ENCODE assay signal across 8 cellular contexts in genomic region chr3:49006591-49007067, GRCh38. TPM values are rescaled to one million over a fixed set of nuclear protein-coding genes. Genes with fewer than 3 reads are reported as not detected.
DNase-seq lines count a peak whose midpoint lies in the region; ATAC-seq and TF ChIP-seq lines count a peak whose summit lies in the region.

No MANE protein-coding gene starts in this region.

- TF ChIP-seq EP300 in transverse colon (IDR thresholded peaks at IDR 0.05; ENCODE audit: low read depth), result no peak

- peak overlapping the region; percentile 80 for H3K4me3 ChIP-seq in NB4 (ENCODE audit: low read depth, low read length)
- H3K4me3 ChIP-seq in coronary artery, result peak overlapping the region; percentile 91
- H3K4me3 ChIP-seq in transverse colon, result peak overlapping the region; percentile 62 to 97 (median 78)

- intact Hi-C loops in transverse colon (cut with DNase I; ENCODE audit: low total_unique reads), result loop anchor here (1.0 kb wide), 1 partner anchor 14 kb away; no protein-coding TSS in a partner anchor

- ATAC-seq in HG03571 (IDR thresholded peaks at IDR 0.05; ENCODE audit: unreplicated experiment), result no peak
- ATAC-seq in GM18873 (IDR thresholded peaks at IDR 0.05; ENCODE audit: low FRiP score, unreplicated experiment), result no peak

- no peaks in the 10 kb centered on the region for H3K9me3 ChIP-seq in transverse colon

- TF ChIP-seq POLR2A in NB4 (IDR thresholded peaks at IDR 0.05; ENCODE audit: extremely low read depth, insufficient read length) (no peak), transverse colon (IDR thresholded peaks at IDR 0.05) (no peak)

- WGBS in transverse colon (ENCODE audit: low coverage in 1 of 2), 2 donors, result 1% methylated on average over 32 of the region's 32 CpGs; no CpG with 5 or more reads in 1 of the 2 donors

- TF ChIP-seq CTCF in NB4 (IDR thresholded peaks at IDR 0.05; ENCODE audit: low read depth, low read length) (no peak), coronary artery (IDR thresholded peaks at IDR 0.05) (no peak), transverse colon (IDR thresholded peaks at IDR 0.05) (no peak)

- H3K36me3 ChIP-seq in transverse colon, result no peaks in the 10 kb centered on the region

- in situ Hi-C loops in transverse colon (cut with MboI; ENCODE audit: low pct_ligation_motif_present in 1 of 4, low pct_unique_long_range_greater_than_20kb in 1 of 4, low sequenced_read_pairs in 3 of 4), result no loop called here

- peaks cover 12 to 25% (median 19%) of the 10 kb centered on the region in 4 donors for H3K4me1 ChIP-seq in transverse colon

- peak overlapping the region; percentile 89 to 91 for H3K27ac ChIP-seq in coronary artery
- H3K27ac ChIP-seq in transverse colon, result peak overlapping the region; percentile 95 to 99 (median 96)

- DNase-seq in NCI-H1417 (lab: John Stamatoyannopoulos, UW), result peak in 2 of 3 experiments; percentile 38 to 64
- DNase-seq in NCI-H1417 treated with DMSO at 0.1 percent for 48 hours (lab: John Stamatoyannopoulos, UW), result no peak
- peak; percentile 19 for DNase-seq in NB4 (ENCODE audit: low read depth)
- DNase-seq in coronary artery (ENCODE audit: low spot score), result no peak
- DNase-seq in medulla oblongata (ENCODE audit: extremely low spot score), result peak; percentile 59
- DNase-seq in transverse colon, result peak; percentile 43

- no peaks in the 10 kb centered on the region for H3K27me3 ChIP-seq in transverse colon

RNA-seq across cellular contexts. Expression of gene WDR6, which starts 0.6 kb away (rescaled TPM):
- total RNA-seq in transverse colon, result 100 to 1,000 TPM in 3 of 4 donors, 10 to 100 TPM in 1; 76.0 to 162 (median 146) TPM

RNA-seq across cellular contexts. Expression of gene DALRD3, which starts 11.8 kb away (rescaled TPM):
- total RNA-seq in transverse colon, result 100 to 1,000 TPM in 1 of 4 donors, 10 to 100 TPM in 3; 30.4 to 136 (median 42.0) TPM

RNA-seq across cellular contexts. Expression of gene NDUFAF3, which starts 15.3 kb away (rescaled TPM):
- total RNA-seq in transverse colon, result 100 to 1,000 TPM in 1 of 4 donors, 10 to 100 TPM in 3; 30.4 to 125 (median 88.1) TPM

RNA-seq across cellular contexts. Expression of gene P4HTM, which starts 16.6 kb away (rescaled TPM):
- total RNA-seq in transverse colon, result 100 to 1,000 TPM in 1 of 4 donors, 10 to 100 TPM in 3; 43.4 to 100 (median 76.6) TPM

RNA-seq across cellular contexts. Expression of gene IMPDH2, which starts 22.6 kb away (rescaled TPM):
- total RNA-seq in transverse colon, result 100 to 1,000 TPM in 1 of 4 donors, 10 to 100 TPM in 3; 25.1 to 106 (median 72.7) TPM

Comparison
In these comparisons a context has a peak if more than half of its experiments do, and no peak if none do; other contexts are left out.
1. DNase-seq: peak in NCI-H1417 (2 of 3), NB4 (single experiment), medulla oblongata (single experiment) and transverse colon (single experiment); none in NCI-H1417 treated with DMSO at 0.1 percent for 48 hours (single experiment) and coronary artery (single experiment).
2. Peak in every context shown above with its lines, with median percentiles within 50 percentile points of each other: H3K4me3 ChIP-seq.